In genomic region chr7:35037211-35037525, GRCh38 we compare ENCODE assay signal across 8 cellular contexts. TPM values are rescaled to one million over a fixed set of nuclear protein-coding genes. Genes with fewer than 3 reads are reported as not detected.
DNase-seq lines count a peak whose midpoint lies in the region; ATAC-seq and TF ChIP-seq lines count a peak whose summit lies in the region.

Gene DPY19L1, minus strand, starts transcription at chr7:35037485. Its CDS starts 91 bp downstream, at chr7:35037394.

- peaks cover 34 to 38% (median 35%) of the 10 kb centered on the region in 3 donors for H3K4me1 Mint-ChIP-seq in T-cell
- peaks cover 30% of the 10 kb centered on the region for H3K4me1 Mint-ChIP-seq in progenitor cell of endocrine pancreas (ENCODE audit: low read depth)

- no peaks in the 10 kb centered on the region for H3K27me3 ChIP-seq in gastroesophageal sphincter

- H3K27ac Mint-ChIP-seq in T-cell: peak within 1 kb of the TSS; percentile 85 to 88
- peak within 1 kb of the TSS; percentile 98 for H3K27ac Mint-ChIP-seq in progenitor cell of endocrine pancreas

- CTCF ChIA-PET in T-cell (lab: Charles Lee): interaction anchor here (0.6 to 1.2 kb wide), 3 partner anchors 15 to 303 kb away, joined by 4 to 5 read pairs (median 4); no protein-coding TSS in a partner anchor

- H3K27me3 Mint-ChIP-seq in T-cell: no peaks in the 10 kb centered on the region
- H3K27me3 Mint-ChIP-seq in progenitor cell of endocrine pancreas: no peaks in the 10 kb centered on the region

- no peak for TF ChIP-seq EP300 in gastroesophageal sphincter (IDR thresholded peaks at IDR 0.05)

- H3K4me3 Mint-ChIP-seq in T-cell (peak within 1 kb of the TSS; percentile 91 to 98 (median 93)), progenitor cell of endocrine pancreas (ENCODE audit: low read depth) (peak within 1 kb of the TSS; percentile 98)

- H3K9me3 Mint-ChIP-seq in T-cell (no peaks in the 10 kb centered on the region), progenitor cell of endocrine pancreas (ENCODE audit: low read depth) (no peaks in the 10 kb centered on the region)

- H3K36me3 ChIP-seq in gastroesophageal sphincter: no peaks in the 10 kb centered on the region

- DNase-seq in AG09309 (ENCODE audit: low read depth): no peak
- DNase-seq in T-cell: no peak
- no peak for DNase-seq in progenitor cell of endocrine pancreas (ENCODE audit: low spot score, unreplicated experiment)
- DNase-seq in AG20443 (ENCODE audit: low spot score): no peak
- no peak for DNase-seq in KG1 (lab: John Stamatoyannopoulos, UW)
- no peak for DNase-seq in NCI-H82 treated with DMSO at 0.1 percent for 48 hours (lab: John Stamatoyannopoulos, UW; ENCODE audit: unreplicated experiment)

- H3K9me3 ChIP-seq in gastroesophageal sphincter: no peaks in the 10 kb centered on the region

- H3K27ac ChIP-seq in gastroesophageal sphincter: peak within 1 kb of the TSS; percentile 55 to 95 (median 90)

- TF ChIP-seq CTCF in AG09309 (IDR thresholded peaks at IDR 0.05; ENCODE audit: control insufficient read depth, insufficient read depth, low read depth, low read length, missing control alignments) (no peak), gastroesophageal sphincter (IDR thresholded peaks at IDR 0.05) (peak in 1 of 4 experiments; percentile 18), progenitor cell of endocrine pancreas (IDR thresholded peaks at IDR 0.05; ENCODE audit: unreplicated experiment) (no peak)

- TF ChIP-seq POLR2A in gastroesophageal sphincter (IDR thresholded peaks at IDR 0.05): peak; percentile 40 to 49

- POLR2A ChIA-PET in T-cell (lab: Charles Lee): interaction anchor here in 1 of 2 donors (0.6 kb wide), 1 partner anchor 760 kb away, joined by 4 read pairs; no protein-coding TSS in a partner anchor

- ATAC-seq in GM21619 (IDR thresholded peaks at IDR 0.05; ENCODE audit: unreplicated experiment) (peak; percentile 17), T-cell (replicated peaks in 1 of 4) (peak in 1 of 4 experiments; percentile 19), gastroesophageal sphincter (no peak)

- no CpG with 5 or more reads among the region's 48 CpGs for WGBS in gastroesophageal sphincter (ENCODE audit: low coverage in 1 of 2), 2 donors

- peaks cover 4 to 25% (median 5%) of the 10 kb centered on the region in 3 donors for H3K4me1 ChIP-seq in gastroesophageal sphincter

- peak within 1 kb of the TSS; percentile 76 for H3K4me3 ChIP-seq in AG09309 (ENCODE audit: control insufficient read depth, low read depth, low read length)
- peak within 1 kb of the TSS; percentile 47 to 71 for H3K4me3 ChIP-seq in gastroesophageal sphincter

- H3K36me3 Mint-ChIP-seq in T-cell (no peaks in the 10 kb centered on the region), progenitor cell of endocrine pancreas (ENCODE audit: insufficient read depth) (no peaks in the 10 kb centered on the region)

RNA-seq across cellular contexts. Expression of gene DPY19L1, which starts in this region (rescaled TPM):
- total RNA-seq in T-cell: 10 to 100 TPM in 3 of 5 donors, 1 to 10 TPM in 2; 6.6 to 10.5 (median 10.3) TPM
- 10 to 100 TPM; 11.7 to 22.9 (median 17.2) TPM for total RNA-seq in gastroesophageal sphincter
- total RNA-seq in progenitor cell of endocrine pancreas: 31.6 and 34.0 TPM in 2 replicates
